1 cellular context compared by ENCODE assay signal in the genomic region with DNA sequence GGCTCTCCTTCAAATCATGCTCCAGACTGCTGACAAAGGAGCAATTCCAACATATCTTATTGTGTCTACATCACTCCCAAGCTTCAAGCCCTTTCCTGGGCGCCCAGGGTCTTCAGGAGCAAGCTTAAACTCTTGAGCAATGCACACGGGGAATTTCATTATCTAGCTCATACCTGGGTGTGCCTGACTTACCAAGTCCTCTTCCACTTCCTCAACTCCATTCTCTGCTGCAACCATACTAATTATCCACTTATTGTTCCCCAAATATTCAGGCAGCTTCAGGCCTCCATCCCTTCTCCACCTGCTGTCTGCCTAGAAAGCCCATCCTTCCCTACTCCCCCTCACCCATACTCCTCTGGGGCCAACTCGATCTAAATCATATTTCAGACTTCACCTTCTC.
TF ChIP-seq lines count a peak whose summit lies in the region.

No MANE protein-coding gene starts in this region.

TF ChIP-seq in K562, 482 proteins besides CTCF, POLR2A, EP300 and RAD21:
- TF ChIP-seq, protein P1, sequence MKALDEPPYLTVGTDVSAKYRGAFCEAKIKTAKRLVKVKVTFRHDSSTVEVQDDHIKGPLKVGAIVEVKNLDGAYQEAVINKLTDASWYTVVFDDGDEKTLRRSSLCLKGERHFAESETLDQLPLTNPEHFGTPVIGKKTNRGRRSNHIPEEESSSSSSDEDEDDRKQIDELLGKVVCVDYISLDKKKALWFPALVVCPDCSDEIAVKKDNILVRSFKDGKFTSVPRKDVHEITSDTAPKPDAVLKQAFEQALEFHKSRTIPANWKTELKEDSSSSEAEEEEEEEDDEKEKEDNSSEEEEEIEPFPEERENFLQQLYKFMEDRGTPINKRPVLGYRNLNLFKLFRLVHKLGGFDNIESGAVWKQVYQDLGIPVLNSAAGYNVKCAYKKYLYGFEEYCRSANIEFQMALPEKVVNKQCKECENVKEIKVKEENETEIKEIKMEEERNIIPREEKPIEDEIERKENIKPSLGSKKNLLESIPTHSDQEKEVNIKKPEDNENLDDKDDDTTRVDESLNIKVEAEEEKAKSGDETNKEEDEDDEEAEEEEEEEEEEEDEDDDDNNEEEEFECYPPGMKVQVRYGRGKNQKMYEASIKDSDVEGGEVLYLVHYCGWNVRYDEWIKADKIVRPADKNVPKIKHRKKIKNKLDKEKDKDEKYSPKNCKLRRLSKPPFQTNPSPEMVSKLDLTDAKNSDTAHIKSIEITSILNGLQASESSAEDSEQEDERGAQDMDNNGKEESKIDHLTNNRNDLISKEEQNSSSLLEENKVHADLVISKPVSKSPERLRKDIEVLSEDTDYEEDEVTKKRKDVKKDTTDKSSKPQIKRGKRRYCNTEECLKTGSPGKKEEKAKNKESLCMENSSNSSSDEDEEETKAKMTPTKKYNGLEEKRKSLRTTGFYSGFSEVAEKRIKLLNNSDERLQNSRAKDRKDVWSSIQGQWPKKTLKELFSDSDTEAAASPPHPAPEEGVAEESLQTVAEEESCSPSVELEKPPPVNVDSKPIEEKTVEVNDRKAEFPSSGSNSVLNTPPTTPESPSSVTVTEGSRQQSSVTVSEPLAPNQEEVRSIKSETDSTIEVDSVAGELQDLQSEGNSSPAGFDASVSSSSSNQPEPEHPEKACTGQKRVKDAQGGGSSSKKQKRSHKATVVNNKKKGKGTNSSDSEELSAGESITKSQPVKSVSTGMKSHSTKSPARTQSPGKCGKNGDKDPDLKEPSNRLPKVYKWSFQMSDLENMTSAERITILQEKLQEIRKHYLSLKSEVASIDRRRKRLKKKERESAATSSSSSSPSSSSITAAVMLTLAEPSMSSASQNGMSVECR (CRISPR knock-in tag; IDR thresholded peaks at IDR 0.05), result no peak
- TF ChIP-seq SMAD3 (CRISPR knock-in tag; conservative IDR thresholded peaks at IDR 0.05) (no peak), NFYB (IDR thresholded peaks at IDR 0.05; ENCODE audit: extremely low read depth, insufficient read length) (no peak), NFE2 (IDR thresholded peaks at IDR 0.05; ENCODE audit: low read depth) (no peak), SMARCE1 (IDR thresholded peaks at IDR 0.05) (no peak), SPI1 (IDR thresholded peaks at IDR 0.05; ENCODE audit: borderline replicate concordance, low read depth, low read length) (0 out of 2 replicates have a peak, but pooled peaks have one; percentile 7), E2F3 (CRISPR knock-in tag; IDR thresholded peaks at IDR 0.05) (no peak), DIDO1 (tag; IDR thresholded peaks at IDR 0.05; ENCODE audit: low read depth) (no peak)
- TF ChIP-seq, protein P2, sequence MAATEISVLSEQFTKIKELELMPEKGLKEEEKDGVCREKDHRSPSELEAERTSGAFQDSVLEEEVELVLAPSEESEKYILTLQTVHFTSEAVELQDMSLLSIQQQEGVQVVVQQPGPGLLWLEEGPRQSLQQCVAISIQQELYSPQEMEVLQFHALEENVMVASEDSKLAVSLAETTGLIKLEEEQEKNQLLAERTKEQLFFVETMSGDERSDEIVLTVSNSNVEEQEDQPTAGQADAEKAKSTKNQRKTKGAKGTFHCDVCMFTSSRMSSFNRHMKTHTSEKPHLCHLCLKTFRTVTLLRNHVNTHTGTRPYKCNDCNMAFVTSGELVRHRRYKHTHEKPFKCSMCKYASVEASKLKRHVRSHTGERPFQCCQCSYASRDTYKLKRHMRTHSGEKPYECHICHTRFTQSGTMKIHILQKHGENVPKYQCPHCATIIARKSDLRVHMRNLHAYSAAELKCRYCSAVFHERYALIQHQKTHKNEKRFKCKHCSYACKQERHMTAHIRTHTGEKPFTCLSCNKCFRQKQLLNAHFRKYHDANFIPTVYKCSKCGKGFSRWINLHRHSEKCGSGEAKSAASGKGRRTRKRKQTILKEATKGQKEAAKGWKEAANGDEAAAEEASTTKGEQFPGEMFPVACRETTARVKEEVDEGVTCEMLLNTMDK (IDR thresholded peaks at IDR 0.05; ENCODE audit: borderline replicate concordance, insufficient read depth, low read depth, low read length, poor library complexity, severe bottlenecking), result no peak
